Comparison of ENCODE assay signal across 8 cellular contexts in genomic region chr6:31356946-31357466, GRCh38. TPM values are rescaled to one million over a fixed set of nuclear protein-coding genes. Genes with fewer than 3 reads are reported as not detected.
DNase-seq lines count a peak whose midpoint lies in the region; ATAC-seq and TF ChIP-seq lines count a peak whose summit lies in the region.

TSS of gene HLA-B (minus strand) at chr6:31357179. CDS start at chr6:31357158, 21 bp downstream.

- POLR2A ChIA-PET in PC-9 (lab: Charles Lee; ENCODE audit: unreplicated experiment) = no interaction called here

- CTCF ChIA-PET in PC-9 (lab: Charles Lee) = no interaction called here

- peak; percentile 60 for ATAC-seq in GM19328 (IDR thresholded peaks at IDR 0.05; ENCODE audit: unreplicated experiment)
- peak; percentile 73 for ATAC-seq in HG03457 (IDR thresholded peaks at IDR 0.05; ENCODE audit: unreplicated experiment)
- ATAC-seq in activated T-helper 17 cell treated with anti-CD3 and anti-CD28 coated beads, Interleukin-2, amount 50 U/mL, for 72 hours (replicated peaks) = peak; percentile 80
- peak; percentile 76 to 82 for ATAC-seq in naive B cell (ENCODE audit: low read depth in 2 of 2)
- ATAC-seq in stimulated activated memory B cell treated with anti-CD40 and anti-IgM and Interleukin-4, amounts not matched to agents 10 μg/mL and 1 μg/mL and 100 μg/mL, for 72 hours = peak; percentile 92

- H3K4me3 ChIP-seq in PC-9 (peak within 1 kb of the TSS; percentile 58; the same call in 1 of the 2 replicates), fibroblast of mammary gland (ENCODE audit: control insufficient read depth, low read depth, low read length) (peak within 1 kb of the TSS; percentile 58)

- H3F3A ChIP-seq in PC-9 (ENCODE audit: insufficient read depth, low read depth) = no peaks in the 10 kb centered on the region

- H3K9me3 Mint-ChIP-seq in CD14-positive monocyte = peaks cover 3 to 8% (median 3%) of the 10 kb centered on the region in 7 donors
- H3K9me3 Mint-ChIP-seq in activated T-helper 17 cell treated with anti-CD3 and anti-CD28 coated beads, Interleukin-2, amount 50 U/mL, for 72 hours = no peaks in the 10 kb centered on the region
- peaks cover 0 to 10% (median 3%) of the 10 kb centered on the region in 7 donors for H3K9me3 Mint-ChIP-seq in naive B cell
- H3K9me3 Mint-ChIP-seq in stimulated activated memory B cell treated with anti-CD40 and anti-IgM and Interleukin-4, amounts not matched to agents 10 μg/mL and 1 μg/mL and 100 μg/mL, for 72 hours = peaks cover 3% of the 10 kb centered on the region

- no peak within 1 kb of the TSS for H3K27ac ChIP-seq in PC-9

- H3K27ac Mint-ChIP-seq in CD14-positive monocyte (peak within 1 kb of the TSS; percentile 99 to 100 (median 100)), naive B cell (peak within 1 kb of the TSS; percentile 99 to 100 (median 100))
- H3K27ac Mint-ChIP-seq in activated T-helper 17 cell treated with anti-CD3 and anti-CD28 coated beads, Interleukin-2, amount 50 U/mL, for 72 hours = peak within 1 kb of the TSS; percentile 99
- H3K27ac Mint-ChIP-seq in stimulated activated memory B cell treated with anti-CD40 and anti-IgM and Interleukin-4, amounts not matched to agents 10 μg/mL and 1 μg/mL and 100 μg/mL, for 72 hours = peak within 1 kb of the TSS; percentile 100

- intact Hi-C loops in CD14-positive monocyte (cut with micrococcal nuclease) = no loop called here
- intact Hi-C loops in PC-9 (cut with micrococcal nuclease; ENCODE audit: unreplicated experiment) = loop anchor here (1.0 kb wide), 1 partner anchor 86 kb away; no protein-coding TSS in a partner anchor

- peaks cover 47% of the 10 kb centered on the region for H3K4me1 Mint-ChIP-seq in CD14-positive monocyte
- peaks cover 41% of the 10 kb centered on the region for H3K4me1 Mint-ChIP-seq in activated T-helper 17 cell treated with anti-CD3 and anti-CD28 coated beads, Interleukin-2, amount 50 U/mL, for 72 hours
- H3K4me1 Mint-ChIP-seq in naive B cell = peaks cover 55 to 65% (median 63%) of the 10 kb centered on the region in 3 donors
- H3K4me1 Mint-ChIP-seq in stimulated activated memory B cell treated with anti-CD40 and anti-IgM and Interleukin-4, amounts not matched to agents 10 μg/mL and 1 μg/mL and 100 μg/mL, for 72 hours = peaks cover 64% of the 10 kb centered on the region

- H3K36me3 ChIP-seq in PC-9 (ENCODE audit: low read depth) = no peaks in the 10 kb centered on the region

- H3K9me3 ChIP-seq in PC-9 (ENCODE audit: insufficient read depth, low read depth) = no peaks in the 10 kb centered on the region

- no peaks in the 10 kb centered on the region for H3K9me2 ChIP-seq in PC-9 (ENCODE audit: insufficient read depth)

- H3K27me3 ChIP-seq in PC-9 (ENCODE audit: insufficient read depth, low read depth) = peaks cover 16% of the 10 kb centered on the region

- peak within 1 kb of the TSS; percentile 84 for H3K4me2 ChIP-seq in PC-9

- no peaks in the 10 kb centered on the region for H4K20me1 ChIP-seq in PC-9 (ENCODE audit: insufficient read depth)

- H3K27me3 Mint-ChIP-seq in CD14-positive monocyte (ENCODE audit: low read depth in 3 of 3) = peaks cover 0 to 22% (median 6%) of the 10 kb centered on the region in 3 donors
- H3K27me3 Mint-ChIP-seq in activated T-helper 17 cell treated with anti-CD3 and anti-CD28 coated beads, Interleukin-2, amount 50 U/mL, for 72 hours = no peaks in the 10 kb centered on the region
- peaks cover 0 to 6% (median 3%) of the 10 kb centered on the region in 3 donors for H3K27me3 Mint-ChIP-seq in naive B cell
- no peaks in the 10 kb centered on the region for H3K27me3 Mint-ChIP-seq in stimulated activated memory B cell treated with anti-CD40 and anti-IgM and Interleukin-4, amounts not matched to agents 10 μg/mL and 1 μg/mL and 100 μg/mL, for 72 hours

- peaks cover 36 to 43% of the 10 kb centered on the region in 2 donors for H3K36me3 Mint-ChIP-seq in CD14-positive monocyte
- peaks cover 56% of the 10 kb centered on the region for H3K36me3 Mint-ChIP-seq in activated T-helper 17 cell treated with anti-CD3 and anti-CD28 coated beads, Interleukin-2, amount 50 U/mL, for 72 hours (ENCODE audit: low read depth)
- H3K36me3 Mint-ChIP-seq in naive B cell = peaks cover 20 to 45% of the 10 kb centered on the region in 2 donors
- H3K36me3 Mint-ChIP-seq in stimulated activated memory B cell treated with anti-CD40 and anti-IgM and Interleukin-4, amounts not matched to agents 10 μg/mL and 1 μg/mL and 100 μg/mL, for 72 hours = peaks cover 56% of the 10 kb centered on the region

- DNase-seq in CD14-positive monocyte (ENCODE audit: low spot score) = peak; percentile 84
- peak; percentile 47 to 49 for DNase-seq in PC-9
- peak; percentile 70 for DNase-seq in fibroblast of mammary gland (ENCODE audit: low read depth)
- DNase-seq in naive B cell = peak; percentile 84

- no peaks in the 10 kb centered on the region for H3K79me2 ChIP-seq in PC-9 (ENCODE audit: low read depth)

- no peaks in the 10 kb centered on the region for H3K4me1 ChIP-seq in PC-9 (replicated peaks; ENCODE audit: insufficient read depth)

- BruUV-seq in PC-9 (replicated peaks; lab: Mats Ljungman, UMichigan) = no TSS peak

- TF ChIP-seq CTCF in CD14-positive monocyte (IDR thresholded peaks at IDR 0.05) (no peak), PC-9 (conservative IDR thresholded peaks at IDR 0.05) (no peak), fibroblast of mammary gland (conservative IDR thresholded peaks at IDR 0.05; ENCODE audit: control insufficient read depth, insufficient read depth, low read depth, low read length) (no peak)

- H2AFZ ChIP-seq in PC-9 = peak within 1 kb of the TSS; percentile 60; the same call in 1 of the 2 replicates

- H3K4me3 Mint-ChIP-seq in CD14-positive monocyte (peak within 1 kb of the TSS; percentile 95 to 97), naive B cell (peak within 1 kb of the TSS; percentile 91 to 99 (median 98))
- H3K4me3 Mint-ChIP-seq in activated T-helper 17 cell treated with anti-CD3 and anti-CD28 coated beads, Interleukin-2, amount 50 U/mL, for 72 hours = peak within 1 kb of the TSS; percentile 87
- H3K4me3 Mint-ChIP-seq in stimulated activated memory B cell treated with anti-CD40 and anti-IgM and Interleukin-4, amounts not matched to agents 10 μg/mL and 1 μg/mL and 100 μg/mL, for 72 hours = peak within 1 kb of the TSS; percentile 94

RNA-seq across cellular contexts. Expression of gene HLA-B, which starts in this region (rescaled TPM):
- polyA plus RNA-seq in CD14-positive monocyte = 1,000 to 10,000 TPM; 6,126 to 6,999 TPM
- total RNA-seq in PC-9 (2021) = 137 and 204 TPM in 2 replicates
- total RNA-seq in activated T-helper 17 cell treated with anti-CD3 and anti-CD28 coated beads, Interleukin-2, amount 50 U/mL, for 72 hours = 1,000 to 10,000 TPM; 3,089 to 4,180 TPM
- polyA plus RNA-seq in naive B cell (ENCODE audit: low read depth in 6 of 6) = 1,000 to 10,000 TPM; 3,795 to 6,657 (median 6,196) TPM

Comparison
In these comparisons a context has a peak if more than half of its experiments do, and no peak if none do; other contexts are left out.
1. RNA of gene HLA-B (total RNA-seq): 3,089 to 4,180 TPM in activated T-helper 17 cell treated with anti-CD3 and anti-CD28 coated beads, Interleukin-2, amount 50 U/mL, for 72 hours; 137 to 204 TPM in PC-9; every median in the first group is over 10 times any median in the second.
2. Peak in every context shown above with its lines, with median percentiles within 50 percentile points of each other: DNase-seq, H3K27ac Mint-ChIP-seq, H3K4me3 Mint-ChIP-seq and ATAC-seq.